Comparison of ENCODE assay signal across 10 cellular contexts in genomic region chr11:26297179-26297970, GRCh38. TPM values are rescaled to one million over a fixed set of nuclear protein-coding genes. Genes with fewer than 3 reads are reported as not detected.
DNase-seq lines count a peak whose midpoint lies in the region; ATAC-seq lines count a peak whose summit lies in the region.
"Had no signal": no experiment of that assay in that cellular context is flagged by ENCODE, and none has a peak within 500 bp of the region (broad histone marks: within the 10 kb centered on the region; RNA-seq: fewer than 3 reads in every experiment).

No MANE protein-coding gene starts in this region.

- no peaks in the 10 kb centered on the region for H3K36me3 ChIP-seq in mesenchymal stem cell (ENCODE audit: control insufficient read depth in 1 of 2, insufficient read depth in 2 of 2, low read depth in 1 of 2, low read length in 2 of 2)
- H3K36me3 ChIP-seq: neutrophil, SJSA1 had no signal

- POLR2A ChIA-PET in activated CD4-positive, alpha-beta memory T cell treated with anti-CD3 and anti-CD28 coated beads, Interleukin-2, amount 10 ng/mL, durations not matched to agents 7 days and 5 days (lab: Charles Lee), result no interaction called here

- no peak overlapping the region for H2AK5ac ChIP-seq in mesenchymal stem cell (ENCODE audit: low read length, severe bottlenecking)

- H3K27ac Mint-ChIP-seq in activated CD4-positive, alpha-beta memory T cell treated with anti-CD3 and anti-CD28 coated beads, Interleukin-2, amount 10 ng/mL, durations not matched to agents 7 days and 5 days, result no peak overlapping the region

- H2BK12ac ChIP-seq in mesenchymal stem cell (ENCODE audit: low read length in 2 of 2), result no peak overlapping the region

- no peak overlapping the region for H3K23ac ChIP-seq in mesenchymal stem cell (ENCODE audit: low read length in 2 of 2)

- H3K9ac ChIP-seq in mesenchymal stem cell (ENCODE audit: low read length), result no peak overlapping the region

- no peaks in the 10 kb centered on the region for H3K36me3 Mint-ChIP-seq in activated CD4-positive, alpha-beta memory T cell treated with anti-CD3 and anti-CD28 coated beads, Interleukin-2, amount 10 ng/mL, durations not matched to agents 7 days and 5 days (ENCODE audit: low read depth)

- no peaks in the 10 kb centered on the region for H3K4me1 Mint-ChIP-seq in activated CD4-positive, alpha-beta memory T cell treated with anti-CD3 and anti-CD28 coated beads, Interleukin-2, amount 10 ng/mL, durations not matched to agents 7 days and 5 days

- H2BK120ac ChIP-seq in mesenchymal stem cell (ENCODE audit: low read depth, low read length), result no peak overlapping the region

- CTCF ChIA-PET in activated CD4-positive, alpha-beta memory T cell treated with anti-CD3 and anti-CD28 coated beads, Interleukin-2, amount 10 ng/mL, durations not matched to agents 7 days and 5 days (lab: Charles Lee), result interaction anchor here (0.8 kb wide), 1 partner anchor 364 kb away, joined by 3 read pairs; no protein-coding TSS in a partner anchor

- no peak overlapping the region for H3K27ac ChIP-seq in mesenchymal stem cell (ENCODE audit: low read length, poor library complexity, severe bottlenecking)
- H3K27ac ChIP-seq: neutrophil, SJSA1 had no signal

- H3K79me1 ChIP-seq in mesenchymal stem cell (replicated peaks; ENCODE audit: low read length, poor library complexity, severe bottlenecking), result no peaks in the 10 kb centered on the region

- H3K4me1 ChIP-seq in mesenchymal stem cell (ENCODE audit: control insufficient read depth, insufficient read depth, low read depth, low read length), result no peaks in the 10 kb centered on the region
- H3K4me1 ChIP-seq: SJSA1 had no signal

- H2AFZ ChIP-seq in mesenchymal stem cell (ENCODE audit: low read depth, low read length), result no peak overlapping the region

- H3K18ac ChIP-seq in mesenchymal stem cell (ENCODE audit: low read depth in 1 of 2, low read length in 2 of 2), result no peak overlapping the region

- H3K4me3 ChIP-seq in mesenchymal stem cell (ENCODE audit: insufficient read depth in 1 of 2, low read depth in 1 of 2, low read length in 2 of 2), result no peak overlapping the region
- H3K4me3 ChIP-seq: SJSA1 had no signal

- WGBS in mesenchymal stem cell, result 4% methylated on average over 3 of the region's 5 CpGs

- no peak overlapping the region for H3K14ac ChIP-seq in mesenchymal stem cell (ENCODE audit: low read length in 2 of 2)

- H3K4me3 Mint-ChIP-seq in activated CD4-positive, alpha-beta memory T cell treated with anti-CD3 and anti-CD28 coated beads, Interleukin-2, amount 10 ng/mL, durations not matched to agents 7 days and 5 days, result no peak overlapping the region

- H4K91ac ChIP-seq in mesenchymal stem cell (ENCODE audit: low read length), result no peak overlapping the region

- H2BK5ac ChIP-seq in mesenchymal stem cell (ENCODE audit: low read depth, low read length, poor library complexity, severe bottlenecking), result no peak overlapping the region

- ATAC-seq in GM19452 (IDR thresholded peaks at IDR 0.05; ENCODE audit: unreplicated experiment) (peak; percentile 88), HG03469 (IDR thresholded peaks at IDR 0.05; ENCODE audit: unreplicated experiment) (peak; percentile 78)

- H3K9me3 ChIP-seq in mesenchymal stem cell (ENCODE audit: control insufficient read depth, low read length), result no peaks in the 10 kb centered on the region
- H3K9me3 ChIP-seq: neutrophil, SJSA1 had no signal

- no peak overlapping the region for H4K8ac ChIP-seq in mesenchymal stem cell (ENCODE audit: low read length)

- no peaks in the 10 kb centered on the region for H3K9me3 Mint-ChIP-seq in activated CD4-positive, alpha-beta memory T cell treated with anti-CD3 and anti-CD28 coated beads, Interleukin-2, amount 10 ng/mL, durations not matched to agents 7 days and 5 days

- no peaks in the 10 kb centered on the region for H3K27me3 ChIP-seq in mesenchymal stem cell (ENCODE audit: control insufficient read depth in 1 of 2, insufficient read depth in 1 of 2, low read length in 2 of 2)
- H3K27me3 ChIP-seq: neutrophil, SJSA1 had no signal

- no peak overlapping the region for H3K4ac ChIP-seq in mesenchymal stem cell (ENCODE audit: low read depth in 1 of 2, low read length in 2 of 2)

- no peak overlapping the region for H3K4me2 ChIP-seq in mesenchymal stem cell (ENCODE audit: low read length, poor library complexity, severe bottlenecking)

- DNase-seq in D341Med (ENCODE audit: low spot score), result peak; percentile 63
- peak; percentile 64 for DNase-seq in NCI-H82 treated with DMSO at 0.1 percent for 48 hours (lab: John Stamatoyannopoulos, UW; ENCODE audit: unreplicated experiment)
- peak; percentile 81 for DNase-seq in dedifferentiated amniotic fluid mesenchymal stem cell (ENCODE audit: extremely low spot score)
- peak; percentile 78 for DNase-seq in mesenchymal stem cell
- DNase-seq in mesenteric fat pad (ENCODE audit: low spot score), result no peak
- DNase-seq in activated CD4-positive, alpha-beta memory T cell treated with anti-CD3 and anti-CD28 coated beads, Interleukin-2, amount 10 ng/mL, durations not matched to agents 7 days and 5 days, result no peak

- no peak overlapping the region for H2BK15ac ChIP-seq in mesenchymal stem cell (ENCODE audit: low read depth, poor library complexity, severe bottlenecking)

- no peaks in the 10 kb centered on the region for H3K27me3 Mint-ChIP-seq in activated CD4-positive, alpha-beta memory T cell treated with anti-CD3 and anti-CD28 coated beads, Interleukin-2, amount 10 ng/mL, durations not matched to agents 7 days and 5 days

RNA-seq across cellular contexts. Expression of gene ANO3, which starts 34.6 kb away (rescaled TPM):
- polyA plus RNA-seq in mesenchymal stem cell (2013, experiment 1 of 2), result 0.06 TPM
- 0.07 TPM for polyA plus RNA-seq in mesenchymal stem cell (2013, experiment 2 of 2)
- total RNA-seq in mesenteric fat pad, result 2.1 TPM
- total RNA-seq in activated CD4-positive, alpha-beta memory T cell treated with anti-CD3 and anti-CD28 coated beads, Interleukin-2, amount 10 ng/mL, durations not matched to agents 7 days and 5 days, result not detected
- total RNA-seq: SJSA1 had no signal

Comparison
In these comparisons a context has a peak if more than half of its experiments do, and no peak if none do; other contexts are left out.
1. DNase-seq: peak in D341Med (single experiment), NCI-H82 treated with DMSO at 0.1 percent for 48 hours (single experiment), dedifferentiated amniotic fluid mesenchymal stem cell (single experiment) and mesenchymal stem cell (single experiment); none in mesenteric fat pad (single experiment) and activated CD4-positive, alpha-beta memory T cell treated with anti-CD3 and anti-CD28 coated beads, Interleukin-2, amount 10 ng/mL, durations not matched to agents 7 days and 5 days (single experiment).